In the genomic region with DNA sequence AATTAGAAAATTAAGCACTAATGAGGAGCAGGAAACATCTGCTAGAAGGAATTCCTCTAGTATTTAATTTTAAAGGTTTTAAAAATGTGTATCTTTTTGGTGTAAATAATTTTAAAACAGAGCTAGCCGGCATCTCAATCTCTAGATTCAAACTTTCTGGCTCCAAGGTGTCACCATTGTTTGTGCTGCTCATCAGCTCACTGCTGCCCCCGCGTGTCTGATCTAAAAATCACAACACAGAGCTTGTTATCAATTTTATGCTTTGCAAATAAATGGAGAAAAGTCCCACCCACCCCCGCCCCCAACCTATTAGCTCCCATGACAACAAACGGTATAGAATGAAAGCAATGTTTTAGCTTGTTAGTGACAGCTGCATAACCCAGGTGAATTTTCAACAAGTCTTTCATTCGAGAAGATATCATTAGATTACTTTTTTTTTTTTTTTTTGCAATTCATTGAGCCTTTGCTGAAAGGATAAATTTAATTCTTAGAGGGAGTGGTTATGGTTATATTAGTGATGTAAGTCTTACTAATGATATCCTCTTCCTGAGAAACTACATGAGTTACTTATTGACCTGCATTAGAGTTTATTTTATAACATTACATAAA, we compare ENCODE assay signal across 8 cellular contexts. TPM values are rescaled to one million over a fixed set of nuclear protein-coding genes. Genes with fewer than 3 reads are reported as not detected.
A peak's percentile ranks its signal among the peaks of the same experiment; 100 is the strongest.
DNase-seq lines count a peak whose midpoint lies in the region; ATAC-seq and TF ChIP-seq lines count a peak whose summit lies in the region.

No MANE protein-coding gene starts in this region.

- TF ChIP-seq CTCF in prostate gland (IDR thresholded peaks at IDR 0.05): peak; percentile 49 to 71 (median 61)
- peak; percentile 81 for TF ChIP-seq CTCF in upper lobe of right lung (IDR thresholded peaks at IDR 0.05)

- H3K4me1 ChIP-seq in prostate gland (replicated peaks) (no peaks in the 10 kb centered on the region), upper lobe of right lung (peaks cover 8% of the 10 kb centered on the region)

- H3K27ac ChIP-seq in prostate gland (peak overlapping the region; percentile 48 to 66), upper lobe of right lung (no peak overlapping the region)

- CTCF ChIA-PET in T-cell (lab: Charles Lee): interaction anchor here (0.5 to 4.3 kb wide), 98 partner anchors 8 to 1400 kb away, joined by 3 to 132 read pairs (median 5); a partner anchor contains a TSS

- H3K36me3 Mint-ChIP-seq in T-cell: no peaks in the 10 kb centered on the region

- DNase-seq in AG08396 (ENCODE audit: low spot score): peak; percentile 79
- peak; percentile 86 for DNase-seq in NCI-H1436 (lab: John Stamatoyannopoulos, UW)
- DNase-seq in T-cell: peak; percentile 72 to 93 (median 86)
- DNase-seq in amniotic stem cell (lab: John Stamatoyannopoulos, UW): peak; percentile 14
- peak; percentile 79 for DNase-seq in left ventricle myocardium superior
- peak; percentile 66 for DNase-seq in prostate gland (ENCODE audit: low spot score)
- peak; percentile 78 for DNase-seq in upper lobe of right lung

- H3K27ac Mint-ChIP-seq in T-cell: peak overlapping the region; percentile 84 to 91

- H3K4me3 Mint-ChIP-seq in T-cell: peak overlapping the region; percentile 87 to 93 (median 93)

- no peak for TF ChIP-seq POLR2A in prostate gland (IDR thresholded peaks at IDR 0.05)

- H3K27me3 ChIP-seq in prostate gland (replicated peaks; ENCODE audit: insufficient read depth) (no peaks in the 10 kb centered on the region), upper lobe of right lung (no peaks in the 10 kb centered on the region)

- H3K36me3 ChIP-seq in prostate gland (no peaks in the 10 kb centered on the region), upper lobe of right lung (no peaks in the 10 kb centered on the region)

- 3% methylated on average over 6 of the region's 6 CpGs for WGBS in prostate gland

- H3K4me1 Mint-ChIP-seq in T-cell: peaks cover 8 to 16% (median 15%) of the 10 kb centered on the region in 3 donors

- POLR2A ChIA-PET in T-cell (lab: Charles Lee): interaction anchor here (0.5 to 1.5 kb wide), 23 partner anchors 10 to 538 kb away, joined by 3 to 9 read pairs (median 4); a partner anchor contains a TSS

- peak overlapping the region; percentile 31 to 33 for H3K4me3 ChIP-seq in prostate gland
- peak overlapping the region; percentile 62 for H3K4me3 ChIP-seq in upper lobe of right lung

- H3K9me3 Mint-ChIP-seq in T-cell: no peaks in the 10 kb centered on the region

- no peaks in the 10 kb centered on the region for H3K9me3 ChIP-seq in prostate gland
- no peaks in the 10 kb centered on the region for H3K9me3 ChIP-seq in upper lobe of right lung

- peaks cover 0 to 3% of the 10 kb centered on the region in 2 donors for H3K27me3 Mint-ChIP-seq in T-cell

- ATAC-seq in GM21529 (IDR thresholded peaks at IDR 0.05; ENCODE audit: unreplicated experiment) (peak; percentile 58), T-cell (replicated peaks in 1 of 4) (peak; percentile 68 to 80 (median 78)), left ventricle myocardium superior (peak; percentile 86), upper lobe of right lung (peak; percentile 85)

- intact Hi-C loops in left ventricle myocardium superior (cut with micrococcal nuclease) (loop anchor here (1.0 kb wide), 1 partner anchor 82 kb away; no protein-coding TSS in a partner anchor), prostate gland (cut with DNase I) (loop anchor here (5.0 to 10.0 kb wide), 3 partner anchors 83 to 318 kb away; no protein-coding TSS in a partner anchor), upper lobe of right lung (cut with DNase I) (no loop called here)

RNA-seq across cellular contexts. Expression of a gene that starts 11.3 kb away (rescaled TPM):
- total RNA-seq in T-cell (not detected), left ventricle myocardium superior (not detected), prostate gland (not detected), upper lobe of right lung (0.43 TPM)

RNA-seq across cellular contexts. Expression of a gene that starts 29.6 kb away (rescaled TPM):
- total RNA-seq in T-cell (100 to 1,000 TPM in 3 of 5 donors, 10 to 100 TPM in 2; 92.8 to 141 (median 106) TPM), left ventricle myocardium superior (21.3 TPM), prostate gland (10 to 100 TPM; 14.3 to 20.5 TPM), upper lobe of right lung (37.5 TPM)

Comparison
In these comparisons a context has a peak if more than half of its experiments do, and no peak if none do; other contexts are left out.
1. DNase-seq: peak in every context shown above with its lines; median percentile 86 in T-cell; 86 in NCI-H1436; 79 in AG08396; 79 in left ventricle myocardium superior; 78 in upper lobe of right lung; 66 in prostate gland; 14 in amniotic stem cell.